Comparison of ENCODE assay signal across 12 cellular contexts in the genomic region with DNA sequence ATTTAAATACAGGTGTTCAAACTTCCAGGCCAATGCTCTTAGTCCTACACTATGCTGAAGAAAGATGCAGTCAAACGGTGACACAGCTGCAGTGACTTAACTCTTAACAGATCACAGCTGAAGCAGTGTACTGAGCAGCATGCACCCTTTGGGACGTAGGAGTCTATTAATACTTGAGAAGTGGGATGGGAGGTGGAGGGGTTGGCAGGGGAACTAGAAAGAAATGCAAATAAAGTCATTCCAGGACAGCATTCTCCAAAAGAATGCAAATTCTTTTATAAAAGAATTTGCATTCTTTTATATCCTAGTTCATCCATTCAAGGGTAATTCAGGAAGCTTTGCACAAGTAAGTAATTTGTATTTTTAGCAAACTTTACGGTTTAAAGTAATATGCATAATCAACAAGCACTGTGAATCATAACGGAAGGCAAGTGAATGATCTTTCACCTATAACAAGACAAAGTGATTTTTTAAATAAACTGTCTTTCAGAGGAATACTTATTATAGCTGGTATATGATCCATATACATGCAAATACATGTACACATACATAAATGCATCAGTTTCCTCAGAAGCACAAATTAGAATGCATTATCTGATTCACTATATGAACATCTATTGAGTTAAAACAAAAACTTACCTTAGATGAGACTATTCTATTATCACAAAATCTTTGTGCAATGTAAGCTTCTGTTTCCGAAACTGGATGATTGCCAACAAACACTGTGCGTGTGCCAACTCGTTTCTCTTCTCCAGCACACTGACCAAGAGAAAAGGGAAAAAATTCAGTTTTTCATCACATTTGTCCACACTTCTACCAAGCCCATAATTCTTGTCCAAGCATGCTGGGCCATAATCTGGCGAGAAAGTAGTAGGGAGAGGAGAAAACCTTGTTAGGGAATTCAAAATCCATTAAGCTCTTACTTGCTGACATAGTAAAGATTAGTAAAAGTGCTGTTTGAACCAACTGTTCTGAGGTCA.
DNase-seq lines count a peak whose midpoint lies in the region; ATAC-seq and TF ChIP-seq lines count a peak whose summit lies in the region.
"Had no signal": no experiment of that assay in that cellular context is flagged by ENCODE, and none has a peak within 500 bp of the region (broad histone marks: within the 10 kb centered on the region; RNA-seq: fewer than 3 reads in every experiment).

No MANE protein-coding gene starts in this region.

- H3K4me3 ChIP-seq in breast epithelium = no peak overlapping the region
- H3K4me3 ChIP-seq in RWPE2 (ENCODE audit: severe bottlenecking) = no peak overlapping the region
- no peak overlapping the region for H3K4me3 ChIP-seq in fibroblast of pulmonary artery (replicated peaks; ENCODE audit: low read depth, low read length)
- H3K4me3 ChIP-seq in thyroid gland (replicated peaks in 1 of 3) = no peak overlapping the region
- H3K4me3 ChIP-seq in spleen = no peak overlapping the region
- H3K4me3 ChIP-seq: cardiac muscle cell had no signal

- peak; percentile 72 for ATAC-seq in RWPE2 (ENCODE audit: low read depth)
- ATAC-seq in effector memory CD8-positive, alpha-beta T cell (replicated peaks) = no peak
- ATAC-seq: HCT116 had no signal

- H3K27ac Mint-ChIP-seq in MCF 10A (ENCODE audit: low read depth, unreplicated experiment) = peak overlapping the region; percentile 66
- H3K27ac Mint-ChIP-seq in effector memory CD8-positive, alpha-beta T cell = no peak overlapping the region

- DNase-seq in MCF 10A (ENCODE audit: unreplicated experiment) = peak; percentile 76
- DNase-seq in breast epithelium (ENCODE audit: low spot score in 2 of 2) = no peak
- no peak for DNase-seq in RWPE2 (ENCODE audit: low spot score)
- DNase-seq in fibroblast of pulmonary artery (ENCODE audit: low read depth) = peak; percentile 55
- DNase-seq in thyroid gland = peak; percentile 26 to 42
- no peak for DNase-seq in spleen
- no peak for DNase-seq in 8988T
- DNase-seq in effector memory CD8-positive, alpha-beta T cell = no peak
- DNase-seq: NCI-H2029 treated with DMSO at 0.1 percent for 48 hours had no signal

- WGBS in thyroid gland, 2 donors = 40 to 43% methylated on average over 8 of the region's 8 CpGs
- 48 to 67% (median 56%) methylated on average over 8 of the region's 8 CpGs for WGBS in spleen, 5 donors

- H3K4me1 Mint-ChIP-seq in MCF 10A (ENCODE audit: insufficient read depth, unreplicated experiment) = peaks cover 8% of the 10 kb centered on the region
- H3K4me1 Mint-ChIP-seq in effector memory CD8-positive, alpha-beta T cell (ENCODE audit: low read depth in 2 of 2) = peaks cover under 1 to 11% of the 10 kb centered on the region in 2 donors

- no peak for TF ChIP-seq POLR2A in breast epithelium (IDR thresholded peaks at IDR 0.05)
- no peak for TF ChIP-seq POLR2A in thyroid gland (IDR thresholded peaks at IDR 0.05)
- no peak for TF ChIP-seq POLR2A in spleen (IDR thresholded peaks at IDR 0.05)

- TF ChIP-seq CTCF in MCF 10A (IDR thresholded peaks at IDR 0.05; ENCODE audit: unreplicated experiment) = no peak
- TF ChIP-seq CTCF in breast epithelium (IDR thresholded peaks at IDR 0.05) = no peak
- TF ChIP-seq CTCF in RWPE2 (IDR thresholded peaks at IDR 0.05; ENCODE audit: poor library complexity, severe bottlenecking) = no peak
- TF ChIP-seq CTCF in fibroblast of pulmonary artery (IDR thresholded peaks at IDR 0.05; ENCODE audit: low read length, missing control alignments) = no peak
- TF ChIP-seq CTCF in thyroid gland (IDR thresholded peaks at IDR 0.05) = no peak
- TF ChIP-seq CTCF in spleen (IDR thresholded peaks at IDR 0.05 in 8 of 11, conservative IDR thresholded peaks at IDR 0.05 in 3 of 11) = no peak

- no peaks in the 10 kb centered on the region for H3K9me3 Mint-ChIP-seq in MCF 10A (ENCODE audit: unreplicated experiment)
- no peaks in the 10 kb centered on the region for H3K9me3 Mint-ChIP-seq in effector memory CD8-positive, alpha-beta T cell

- H3K4me1 ChIP-seq in breast epithelium (no peaks in the 10 kb centered on the region), RWPE2 (ENCODE audit: insufficient read depth, poor library complexity, severe bottlenecking) (peaks cover 51% of the 10 kb centered on the region), thyroid gland (peaks cover 6 to 21% of the 10 kb centered on the region in 2 donors), spleen (peaks cover 0 to 27% (median 11%) of the 10 kb centered on the region in 6 donors)

- intact Hi-C loops in MCF 10A (cut with micrococcal nuclease) = no loop called here
- intact Hi-C loops in breast epithelium (cut with DNase I; ENCODE audit: low total_unique reads) = no loop called here
- intact Hi-C loops in thyroid gland (cut with DNase I) = no loop called here
- intact Hi-C loops in spleen (cut with DNase I; ENCODE audit: low total_unique reads) = no loop called here

- H3K27me3 Mint-ChIP-seq in MCF 10A (ENCODE audit: insufficient read depth, unreplicated experiment) = no peaks in the 10 kb centered on the region
- H3K27me3 Mint-ChIP-seq in effector memory CD8-positive, alpha-beta T cell = no peaks in the 10 kb centered on the region

- BruUV-seq in MCF 10A (replicated peaks; lab: Mats Ljungman, UMichigan) = no TSS peak

- no peak overlapping the region for H3K27ac ChIP-seq in breast epithelium
- peak overlapping the region; percentile 76 for H3K27ac ChIP-seq in RWPE2 (ENCODE audit: poor library complexity, severe bottlenecking)
- H3K27ac ChIP-seq in thyroid gland = no peak overlapping the region
- H3K27ac ChIP-seq in spleen = peak overlapping the region in 1 of 8 donors; percentile 0
- H3K27ac ChIP-seq: cardiac muscle cell, HL-60 had no signal

- H3K36me3 ChIP-seq in breast epithelium = no peaks in the 10 kb centered on the region
- no peaks in the 10 kb centered on the region for H3K36me3 ChIP-seq in RWPE2 (ENCODE audit: low read depth)
- no peaks in the 10 kb centered on the region for H3K36me3 ChIP-seq in thyroid gland
- peaks cover 0 to 8% (median 0%) of the 10 kb centered on the region in 6 donors for H3K36me3 ChIP-seq in spleen
- H3K36me3 ChIP-seq: cardiac muscle cell had no signal

- POLR2A ChIA-PET in MCF 10A (lab: Yijun Ruan, JAX) = interaction anchor here (1.4 to 1.6 kb wide), 2 partner anchors 11 to 104 kb away, joined by 4 to 12 read pairs; no protein-coding TSS in a partner anchor

- no peak overlapping the region for H3K4me3 Mint-ChIP-seq in MCF 10A (ENCODE audit: unreplicated experiment)
- no peak overlapping the region for H3K4me3 Mint-ChIP-seq in effector memory CD8-positive, alpha-beta T cell

- H3K9me3 ChIP-seq in breast epithelium (no peaks in the 10 kb centered on the region), RWPE2 (ENCODE audit: severe bottlenecking) (no peaks in the 10 kb centered on the region), thyroid gland (no peaks in the 10 kb centered on the region), spleen (no peaks in the 10 kb centered on the region)

- H3K27me3 ChIP-seq in breast epithelium (peaks cover 0 to 8% of the 10 kb centered on the region in 2 donors), RWPE2 (ENCODE audit: insufficient read depth, poor library complexity, severe bottlenecking) (no peaks in the 10 kb centered on the region), thyroid gland (no peaks in the 10 kb centered on the region), spleen (replicated peaks in 1 of 7) (no peaks in the 10 kb centered on the region)
- H3K27me3 ChIP-seq: cardiac muscle cell had no signal

- CTCF ChIA-PET in MCF 10A (lab: Yijun Ruan, JAX) = interaction anchor here (0.5 to 1.0 kb wide), 3 partner anchors 19 to 1801 kb away, joined by 4 read pairs; no protein-coding TSS in a partner anchor

- no peaks in the 10 kb centered on the region for H3K36me3 Mint-ChIP-seq in MCF 10A (ENCODE audit: insufficient read depth, unreplicated experiment)
- H3K36me3 Mint-ChIP-seq in effector memory CD8-positive, alpha-beta T cell (ENCODE audit: insufficient read depth) = no peaks in the 10 kb centered on the region

Comparison
In these comparisons a context has a peak if more than half of its experiments do, and no peak if none do; other contexts are left out.
1. DNase-seq: peak in MCF 10A (single experiment), fibroblast of pulmonary artery (single experiment) and thyroid gland (2 of 2); none in breast epithelium (0 of 2), RWPE2 (single experiment), spleen (single experiment), 8988T (single experiment) and effector memory CD8-positive, alpha-beta T cell (0 of 3).